ENCODE assay signal across 22 cellular contexts in the genomic region with DNA sequence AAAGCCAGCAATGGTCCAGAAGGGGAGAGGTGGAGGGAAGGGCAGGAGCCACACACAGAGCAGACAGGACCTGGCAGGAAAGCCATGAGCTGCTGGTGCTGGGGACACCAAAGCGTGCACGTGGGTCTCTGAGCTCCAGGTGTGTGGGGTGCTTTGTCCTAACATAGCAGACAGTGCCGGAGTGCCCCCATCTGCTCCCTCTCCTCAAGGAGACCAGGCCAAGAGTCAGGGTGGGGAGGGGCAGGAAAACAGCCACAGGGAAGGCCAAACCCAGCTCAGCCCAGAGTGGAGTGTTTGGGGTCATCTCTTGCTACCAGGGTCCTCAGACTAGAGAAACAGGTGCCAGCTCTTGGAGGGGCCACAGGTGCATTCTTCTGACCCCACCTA. TPM values are rescaled to one million over a fixed set of nuclear protein-coding genes. Genes with fewer than 3 reads are reported as not detected.
A peak's percentile ranks its signal among the peaks of the same experiment; 100 is the strongest.
DNase-seq lines count a peak whose midpoint lies in the region; ATAC-seq and TF ChIP-seq lines count a peak whose summit lies in the region.
"Had no signal": no experiment of that assay in that cellular context is flagged by ENCODE, and none has a peak within 500 bp of the region (broad histone marks: within the 10 kb centered on the region; RNA-seq: fewer than 3 reads in every experiment).

No MANE protein-coding gene starts in this region.

- H3K9me3 ChIP-seq in right cardiac atrium (ENCODE audit: control insufficient read depth, low read length), result no peaks in the 10 kb centered on the region
- no peaks in the 10 kb centered on the region for H3K9me3 ChIP-seq in sigmoid colon
- no peaks in the 10 kb centered on the region for H3K9me3 ChIP-seq in esophagus muscularis mucosa
- H3K9me3 ChIP-seq: BE2C, mucosa of descending colon, upper lobe of right lung had no signal

- no peaks in the 10 kb centered on the region for H3K36me3 ChIP-seq in sigmoid colon
- no peaks in the 10 kb centered on the region for H3K36me3 ChIP-seq in esophagus muscularis mucosa
- H3K36me3 ChIP-seq: BE2C, upper lobe of right lung had no signal

- intact Hi-C loops in right cardiac atrium (cut with DNase I), result loop anchor here in 2 of 4 donors (10.0 kb wide), 2 partner anchors 56 to 136 kb away; no protein-coding TSS in a partner anchor
- intact Hi-C loops in sigmoid colon (cut with DNase I), result no loop called here
- intact Hi-C loops in esophagus muscularis mucosa (cut with DNase I), result loop anchor here (10.0 kb wide), 1 partner anchor 134 kb away; the partner anchor contains the start of genes DUSP28 and RNPEPL1

- WGBS in right cardiac atrium, result 81% methylated on average over 3 of the region's 3 CpGs
- 71 to 76% methylated on average over 3 of the region's 3 CpGs for WGBS in sigmoid colon, 2 donors
- WGBS in esophagus muscularis mucosa, result 75% methylated on average over 3 of the region's 3 CpGs

- H3K4me3 ChIP-seq in right cardiac atrium (ENCODE audit: low read length), result no peak overlapping the region
- no peak overlapping the region for H3K4me3 ChIP-seq in sigmoid colon
- H3K4me3 ChIP-seq in esophagus muscularis mucosa, result no peak overlapping the region
- H3K4me3 ChIP-seq: mucosa of descending colon, upper lobe of right lung had no signal

- peak; percentile 2 for DNase-seq in activated CD4-positive, alpha-beta T cell treated with anti-CD3 and anti-CD28 coated beads for 48 hours
- DNase-seq in activated CD4-positive, alpha-beta T cell treated with anti-CD3 and anti-CD28 coated beads, Interleukin-2, amount 50 U/mL, for 48 hours, result no peak
- DNase-seq in RWPE1 (ENCODE audit: low spot score) (no peak), right cardiac atrium (peak in 2 of 3 donors; percentile 13 to 27), sigmoid colon (peak; percentile 30), NCI-H69 (lab: John Stamatoyannopoulos, UW) (no peak), esophagus muscularis mucosa (ENCODE audit: extremely low spot score) (no peak)
- DNase-seq: activated CD4-positive, alpha-beta T cell treated with anti-CD3 and anti-CD28 coated beads, Interleukin-2, amount 50 U/mL, for 4 hours; BE2C; central memory CD4-positive, alpha-beta T cell; Karpas-422; NCI-H1092 treated with DMSO at 0.1 percent for 48 hours; NCI-H2081 treated with DMSO at 0.1 percent for 48 hours; NCI-H510A treated with DMSO at 0.1 percent for 48 hours; SHP77; stimulated activated naive CD8-positive, alpha-beta T cell treated with anti-CD3 and anti-CD28 coated beads, Interleukin-15, Interleukin-2, amounts not matched to agents 100 U/mL and 50 U/mL, for 24 hours had no signal

- CTCF ChIA-PET in RWPE1 (lab: Yijun Ruan, JAX), result interaction anchor here (0.8 to 1.2 kb wide), 2 partner anchors 89 to 198 kb away, joined by 3 read pairs; no protein-coding TSS in a partner anchor

- H3K4me1 ChIP-seq in right cardiac atrium (ENCODE audit: control insufficient read depth, insufficient read depth, low read length), result no peaks in the 10 kb centered on the region
- H3K4me1 ChIP-seq in sigmoid colon, result peaks cover 0 to 17% (median 15%) of the 10 kb centered on the region in 4 donors
- peaks cover 8 to 20% (median 19%) of the 10 kb centered on the region in 4 donors for H3K4me1 ChIP-seq in esophagus muscularis mucosa
- H3K4me1 ChIP-seq: upper lobe of right lung had no signal

- POLR2A ChIA-PET in RWPE1 (lab: Yijun Ruan, JAX; ENCODE audit: low non-redundant PET), result no interaction called here

- H3K27ac ChIP-seq in RWPE1, result peak overlapping the region; percentile 100; the same call in 1 of the 2 replicates
- H3K27ac ChIP-seq in right cardiac atrium (ENCODE audit: low read length), result no peak overlapping the region
- no peak overlapping the region for H3K27ac ChIP-seq in sigmoid colon
- no peak overlapping the region for H3K27ac ChIP-seq in esophagus muscularis mucosa (replicated peaks in 1 of 4)
- H3K27ac ChIP-seq: upper lobe of right lung had no signal

- no peaks in the 10 kb centered on the region for H3K27me3 ChIP-seq in right cardiac atrium (ENCODE audit: control insufficient read depth, insufficient read depth)
- H3K27me3 ChIP-seq in sigmoid colon, result no peaks in the 10 kb centered on the region
- H3K27me3 ChIP-seq in esophagus muscularis mucosa, result peaks cover 0 to 9% (median 0%) of the 10 kb centered on the region in 4 donors

- TF ChIP-seq POLR2A in sigmoid colon (IDR thresholded peaks at IDR 0.05) (no peak), esophagus muscularis mucosa (IDR thresholded peaks at IDR 0.05; ENCODE audit: low read depth) (no peak)

- ATAC-seq in right cardiac atrium (no peak), GM19467 (IDR thresholded peaks at IDR 0.05; ENCODE audit: unreplicated experiment) (no peak)
- ATAC-seq: esophagus mucosa; mucosa of descending colon; sciatic nerve; stimulated activated naive CD8-positive, alpha-beta T cell treated with anti-CD3 and anti-CD28 coated beads, Interleukin-15, Interleukin-2, amounts not matched to agents 100 U/mL and 50 U/mL, for 24 hours; T-cell; upper lobe of right lung had no signal

- no peak for TF ChIP-seq CTCF in RWPE1 (conservative IDR thresholded peaks at IDR 0.05; ENCODE audit: low read depth)
- no peak for TF ChIP-seq CTCF in sigmoid colon (IDR thresholded peaks at IDR 0.05)
- no peak for TF ChIP-seq CTCF in esophagus muscularis mucosa (IDR thresholded peaks at IDR 0.05)

- no peak for TF ChIP-seq EP300 in sigmoid colon (IDR thresholded peaks at IDR 0.05)
- TF ChIP-seq EP300 in esophagus muscularis mucosa (IDR thresholded peaks at IDR 0.05), result no peak

RNA-seq across cellular contexts. Expression of gene GPC1, which starts 4.2 kb away (rescaled TPM):
- total RNA-seq in right cardiac atrium (100 to 1,000 TPM in 2 of 4 donors, 10 to 100 TPM in 2; 75.8 to 107 (median 94.8) TPM), sigmoid colon (10 to 100 TPM in 3 of 4 donors, 1 to 10 TPM in 1; 7.2 to 30.7 (median 23.7) TPM), esophagus muscularis mucosa (10 to 100 TPM; 29.1 to 71.5 (median 41.8) TPM)
- polyA plus RNA-seq in right cardiac atrium (118 TPM), sigmoid colon (10 to 100 TPM in 1 of 3 donors, 1 to 10 TPM in 2; 3.0 to 15.8 (median 7.2) TPM)

Comparison
In these comparisons a context has a peak if more than half of its experiments do, and no peak if none do; other contexts are left out.
1. DNase-seq: peak in activated CD4-positive, alpha-beta T cell treated with anti-CD3 and anti-CD28 coated beads for 48 hours (single experiment), right cardiac atrium (2 of 3) and sigmoid colon (single experiment); none in activated CD4-positive, alpha-beta T cell treated with anti-CD3 and anti-CD28 coated beads, Interleukin-2, amount 50 U/mL, for 48 hours (0 of 2), RWPE1 (single experiment), NCI-H69 (single experiment) and esophagus muscularis mucosa (single experiment).